Comparison of ENCODE assay signal across 1 cellular context in the genomic region with DNA sequence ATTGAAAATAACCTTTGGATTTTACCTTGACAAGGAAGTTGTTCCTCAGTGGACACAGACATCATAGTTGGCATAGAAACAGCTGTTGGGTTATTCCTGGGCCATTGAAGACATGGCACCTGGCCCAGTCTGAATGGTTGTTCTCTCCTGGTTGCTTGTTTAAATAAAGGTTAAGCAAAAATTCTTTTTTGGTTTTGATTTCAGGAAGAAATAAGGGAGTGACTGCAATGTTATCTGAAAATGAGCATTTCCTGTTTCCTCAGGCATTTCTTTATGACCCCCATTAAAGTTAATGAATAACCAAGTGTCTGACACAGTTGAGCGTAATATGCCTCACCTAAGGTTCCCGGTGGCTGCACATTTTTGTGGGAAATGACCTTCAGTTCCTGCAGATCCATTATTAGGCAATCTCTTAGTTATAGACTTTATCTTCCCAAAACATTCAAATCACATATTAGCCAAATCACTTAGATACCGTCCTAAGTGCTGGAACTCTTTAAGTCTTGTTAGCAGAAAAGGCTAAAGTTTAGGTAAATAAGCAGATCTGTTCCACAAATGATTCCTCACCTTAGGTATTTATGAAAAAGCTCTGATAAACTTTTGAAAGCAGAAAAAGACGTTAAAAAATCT.
TF ChIP-seq lines count a peak whose summit lies in the region.

No MANE protein-coding gene starts in this region.

TF ChIP-seq in HepG2, 621 proteins besides CTCF, POLR2A, EP300 and RAD21 (continued from another document and continues in another):
- TF ChIP-seq ZNF639 (CRISPR knock-in tag; conservative IDR thresholded peaks at IDR 0.05) (peak; percentile 58; the same call in 1 of the 2 replicates), IKZF4 (CRISPR knock-in tag; IDR thresholded peaks at IDR 0.05; ENCODE audit: borderline replicate concordance, low read depth, not compliant biosample characterization) (no peak), ZNF768 (CRISPR knock-in tag; IDR thresholded peaks at IDR 0.05) (no peak), TIGD3 (CRISPR knock-in tag; IDR thresholded peaks at IDR 0.05; ENCODE audit: borderline replicate concordance) (no peak), CEBPB (IDR thresholded peaks at IDR 0.05; ENCODE audit: borderline replicate concordance, low read depth, low read length) (peak; percentile 96), ZMYM2 (CRISPR knock-in tag; IDR thresholded peaks at IDR 0.05) (no peak), YY1 (IDR thresholded peaks at IDR 0.05; ENCODE audit: insufficient read depth, insufficient replicate concordance, low read depth, low read length) (no peak), ZNF318 (CRISPR knock-in tag; IDR thresholded peaks at IDR 0.05) (no peak), MAFF (IDR thresholded peaks at IDR 0.05; ENCODE audit: low read depth, low read length) (0 out of 2 replicates have a peak, but pooled peaks have one; percentile 56), MTA1 (CRISPR knock-in tag; IDR thresholded peaks at IDR 0.05; ENCODE audit: borderline replicate concordance) (no peak; the same call in 1 of the 2 replicates), ZNF777 (CRISPR knock-in tag; IDR thresholded peaks at IDR 0.05) (0 out of 2 replicates have a peak, but pooled peaks have one; percentile 30), SP140L (CRISPR knock-in tag; IDR thresholded peaks at IDR 0.05; ENCODE audit: borderline replicate concordance) (no peak), ARHGAP35 (CRISPR knock-in tag; IDR thresholded peaks at IDR 0.05; ENCODE audit: borderline replicate concordance) (0 out of 2 replicates have a peak, but pooled peaks have one; percentile 59), SRSF1 (optimal IDR thresholded peaks at IDR 0.05; ENCODE audit: low read depth, low read length) (no peak), ZNF282 (IDR thresholded peaks at IDR 0.05; ENCODE audit: partially characterized antibody) (no peak), ZNF101 (CRISPR knock-in tag; IDR thresholded peaks at IDR 0.05; ENCODE audit: borderline replicate concordance, low read depth) (no peak), RAD51 (IDR thresholded peaks at IDR 0.05; ENCODE audit: borderline replicate concordance) (no peak), ZNF75D (CRISPR knock-in tag; IDR thresholded peaks at IDR 0.05; ENCODE audit: borderline replicate concordance) (no peak), IRF9 (CRISPR knock-in tag; IDR thresholded peaks at IDR 0.05; ENCODE audit: borderline replicate concordance) (no peak), RBFOX2 (IDR thresholded peaks at IDR 0.05; ENCODE audit: low read depth, low read length) (peak; percentile 27; the same call in 1 of the 2 replicates), SP4 (CRISPR knock-in tag; IDR thresholded peaks at IDR 0.05) (no peak; the same call in 1 of the 2 replicates), FOXM1 (CRISPR knock-in tag; IDR thresholded peaks at IDR 0.05) (no peak), HNRNPLL (IDR thresholded peaks at IDR 0.05; ENCODE audit: low read depth, low read length, poor library complexity, severe bottlenecking) (no peak), ZFP62 (CRISPR knock-in tag; IDR thresholded peaks at IDR 0.05) (no peak; the same call in 1 of the 2 replicates), GTF2F1 (IDR thresholded peaks at IDR 0.05; ENCODE audit: low read length) (no peak), E2F1 (CRISPR knock-in tag; IDR thresholded peaks at IDR 0.05) (no peak), ZNF629 (CRISPR knock-in tag; conservative IDR thresholded peaks at IDR 0.05) (no peak), ZNF781 (CRISPR knock-in tag; IDR thresholded peaks at IDR 0.05; ENCODE audit: borderline replicate concordance, not compliant biosample characterization) (peak; percentile 57), ZSCAN5A (CRISPR knock-in tag; IDR thresholded peaks at IDR 0.05; ENCODE audit: borderline replicate concordance) (peak; percentile 63; the same call in 1 of the 2 replicates), KAT8 (CRISPR knock-in tag; IDR thresholded peaks at IDR 0.05) (peak; percentile 67), ZNF256 (CRISPR knock-in tag; conservative IDR thresholded peaks at IDR 0.05) (0 out of 2 replicates have a peak, but pooled peaks have one; percentile 12), ZFAT (CRISPR knock-in tag; conservative IDR thresholded peaks at IDR 0.05) (no peak)
- TF ChIP-seq, protein P1, sequence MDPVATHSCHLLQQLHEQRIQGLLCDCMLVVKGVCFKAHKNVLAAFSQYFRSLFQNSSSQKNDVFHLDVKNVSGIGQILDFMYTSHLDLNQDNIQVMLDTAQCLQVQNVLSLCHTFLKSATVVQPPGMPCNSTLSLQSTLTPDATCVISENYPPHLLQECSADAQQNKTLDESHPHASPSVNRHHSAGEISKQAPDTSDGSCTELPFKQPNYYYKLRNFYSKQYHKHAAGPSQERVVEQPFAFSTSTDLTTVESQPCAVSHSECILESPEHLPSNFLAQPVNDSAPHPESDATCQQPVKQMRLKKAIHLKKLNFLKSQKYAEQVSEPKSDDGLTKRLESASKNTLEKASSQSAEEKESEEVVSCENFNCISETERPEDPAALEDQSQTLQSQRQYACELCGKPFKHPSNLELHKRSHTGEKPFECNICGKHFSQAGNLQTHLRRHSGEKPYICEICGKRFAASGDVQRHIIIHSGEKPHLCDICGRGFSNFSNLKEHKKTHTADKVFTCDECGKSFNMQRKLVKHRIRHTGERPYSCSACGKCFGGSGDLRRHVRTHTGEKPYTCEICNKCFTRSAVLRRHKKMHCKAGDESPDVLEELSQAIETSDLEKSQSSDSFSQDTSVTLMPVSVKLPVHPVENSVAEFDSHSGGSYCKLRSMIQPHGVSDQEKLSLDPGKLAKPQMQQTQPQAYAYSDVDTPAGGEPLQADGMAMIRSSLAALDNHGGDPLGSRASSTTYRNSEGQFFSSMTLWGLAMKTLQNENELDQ (CRISPR knock-in tag; IDR thresholded peaks at IDR 0.05; ENCODE audit: borderline replicate concordance), result no peak
- TF ChIP-seq, protein P2, sequence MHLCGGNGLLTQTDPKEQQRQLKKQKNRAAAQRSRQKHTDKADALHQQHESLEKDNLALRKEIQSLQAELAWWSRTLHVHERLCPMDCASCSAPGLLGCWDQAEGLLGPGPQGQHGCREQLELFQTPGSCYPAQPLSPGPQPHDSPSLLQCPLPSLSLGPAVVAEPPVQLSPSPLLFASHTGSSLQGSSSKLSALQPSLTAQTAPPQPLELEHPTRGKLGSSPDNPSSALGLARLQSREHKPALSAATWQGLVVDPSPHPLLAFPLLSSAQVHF (CRISPR knock-in tag; IDR thresholded peaks at IDR 0.05), result no peak
